ENCODE assay signal across 11 cellular contexts in the genomic region with DNA sequence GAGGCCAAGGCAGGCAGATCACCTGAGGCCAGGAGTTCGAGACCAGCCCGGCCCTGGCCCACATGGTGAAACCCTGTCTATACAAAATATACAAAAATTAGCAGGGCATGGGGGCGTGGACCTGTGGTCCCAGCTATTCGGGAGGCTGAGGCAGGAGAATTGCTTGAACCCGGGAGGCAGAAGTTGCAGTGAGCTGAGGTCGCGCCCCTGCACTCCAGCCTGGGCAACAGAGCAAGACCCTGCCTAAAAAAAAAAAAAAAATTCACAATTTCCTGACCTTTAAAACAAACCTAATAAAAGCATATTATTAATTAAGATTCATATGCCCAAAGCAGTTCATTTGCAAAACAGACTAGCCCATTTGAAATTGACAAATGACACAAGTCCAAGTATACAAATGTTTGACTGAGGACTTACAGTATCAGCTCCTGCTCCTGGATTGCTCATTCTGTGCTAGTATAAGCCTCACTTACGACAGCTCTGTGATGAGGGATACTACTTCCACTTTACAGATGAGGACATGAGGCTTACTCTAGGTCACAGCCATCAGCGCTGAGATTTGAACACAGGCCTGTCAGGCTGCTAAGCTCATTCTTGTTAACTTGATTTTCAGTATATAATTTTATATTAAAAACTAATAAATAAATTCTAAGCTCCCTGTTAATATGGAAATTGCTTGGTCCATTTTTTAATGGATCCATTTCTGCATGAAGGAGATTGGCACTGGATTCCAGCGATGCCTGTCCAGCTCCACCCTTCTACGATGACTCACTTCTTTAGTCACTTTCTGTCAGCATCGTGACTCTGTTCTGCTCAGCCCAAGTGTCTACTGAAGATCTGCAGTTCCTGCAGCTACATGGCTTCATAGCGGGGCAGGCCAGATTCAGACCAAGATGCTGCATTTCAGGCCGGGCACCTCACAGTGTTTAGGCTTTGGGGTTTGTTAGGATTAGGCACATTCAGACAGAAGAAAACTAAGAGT.
DNase-seq lines count a peak whose midpoint lies in the region; ATAC-seq, FAIRE-seq and TF ChIP-seq lines count a peak whose summit lies in the region.
"Had no signal": no experiment of that assay in that cellular context is flagged by ENCODE, and none has a peak within 500 bp of the region (broad histone marks: within the 10 kb centered on the region; RNA-seq: fewer than 3 reads in every experiment).

No MANE protein-coding gene starts in this region.

- CTCF ChIA-PET in Calu3 (lab: Charles Lee): interaction anchor here (0.6 kb wide), 2 partner anchors 229 to 765 kb away, joined by 3 to 4 read pairs; no protein-coding TSS in a partner anchor
- CTCF ChIA-PET in HepG2 (lab: Yijun Ruan, JAX; ENCODE audit: low intra/inter-chr PET ratio, low total read pairs): no interaction called here
- CTCF ChIA-PET in activated naive CD4-positive, alpha-beta T cell treated with anti-CD3 and anti-CD28 coated beads for 36 hours (lab: Charles Lee): interaction anchor here (1.4 to 1.7 kb wide), 2 partner anchors 34 to 84 kb away, joined by 3 to 7 read pairs; no protein-coding TSS in a partner anchor

- no peak overlapping the region for H3K27ac ChIP-seq in HepG2 (ENCODE audit: extremely low read length, insufficient read depth, low read length)
- H3K27ac ChIP-seq: pancreas had no signal

- in situ Hi-C loops in HepG2 (cut with HindIII; ENCODE audit: extremely low pct_ligation_motif_present, low pct_unique_long_range_greater_than_20kb): no loop called here

- no peaks in the 10 kb centered on the region for H3K79me2 ChIP-seq in HepG2 (ENCODE audit: insufficient read depth, low read length)

- intact Hi-C loops in Calu3 (cut with micrococcal nuclease; ENCODE audit: unreplicated experiment) (no loop called here), HepG2 (cut with micrococcal nuclease; ENCODE audit: unreplicated experiment) (no loop called here)
- intact Hi-C loops in activated naive CD4-positive, alpha-beta T cell treated with anti-CD3 and anti-CD28 coated beads for 36 hours (cut with micrococcal nuclease): no loop called here

- DNase-seq in Calu3 (peak; percentile 20), MG63 (peak; percentile 24), dermis blood vessel endothelial cell (peak; percentile 40), HepG2 (ENCODE audit: low spot score) (no peak)
- DNase-seq in activated naive CD4-positive, alpha-beta T cell treated with anti-CD3 and anti-CD28 coated beads for 36 hours: no peak
- no peak for DNase-seq in activated CD4-positive, alpha-beta T cell treated with anti-CD3 and anti-CD28 coated beads, Interleukin-2, amount 50 U/mL, for 4 hours
- DNase-seq: NCI-H524, pancreas had no signal

- no peak for FAIRE-seq in HepG2 (lab: Jason Lieb, UNC)
- FAIRE-seq: colon, pancreas had no signal

- peaks cover 6% of the 10 kb centered on the region for H3K36me3 Mint-ChIP-seq in Calu3 (ENCODE audit: insufficient read depth, unreplicated experiment)
- H3K36me3 Mint-ChIP-seq in activated naive CD4-positive, alpha-beta T cell treated with anti-CD3 and anti-CD28 coated beads for 36 hours (ENCODE audit: low read depth): peaks cover 24% of the 10 kb centered on the region

- TF ChIP-seq POLR2A in HepG2 (IDR thresholded peaks at IDR 0.05; ENCODE audit: insufficient read depth in 1 of 2, low read depth in 2 of 2, low read length in 2 of 2): no peak

- 96% methylated on average over 14 of the region's 14 CpGs for WGBS in HepG2 (ENCODE audit: low lambda C conversion rate)

- no peaks in the 10 kb centered on the region for H4K20me1 ChIP-seq in HepG2 (ENCODE audit: insufficient read depth, low read length)

- H3K4me3 ChIP-seq in MG63: no peak overlapping the region
- H3K4me3 ChIP-seq in HepG2 (replicated peaks in 1 of 3; ENCODE audit: insufficient read depth in 1 of 3, low read depth in 2 of 3, low read length in 3 of 3): no peak overlapping the region
- H3K4me3 ChIP-seq: pancreas had no signal

- no peaks in the 10 kb centered on the region for H3K4me1 ChIP-seq in HepG2 (ENCODE audit: insufficient read depth, low read length)

- H3K36me3 ChIP-seq in MG63 (no peaks in the 10 kb centered on the region), HepG2 (replicated peaks in 1 of 2; ENCODE audit: control insufficient read depth in 1 of 2, insufficient read depth in 2 of 2, low read length in 2 of 2) (peaks cover 27 to 97% of the 10 kb centered on the region in 2 experiments)

- H3K27me3 ChIP-seq in MG63 (no peaks in the 10 kb centered on the region), HepG2 (ENCODE audit: control insufficient read depth in 1 of 2, insufficient read depth in 2 of 2, low read length in 2 of 2) (no peaks in the 10 kb centered on the region)
- H3K27me3 ChIP-seq: pancreas had no signal

- H3K27me3 Mint-ChIP-seq in Calu3 (ENCODE audit: unreplicated experiment): no peaks in the 10 kb centered on the region
- no peaks in the 10 kb centered on the region for H3K27me3 Mint-ChIP-seq in activated naive CD4-positive, alpha-beta T cell treated with anti-CD3 and anti-CD28 coated beads for 36 hours (ENCODE audit: low read depth)

- ATAC-seq in HepG2 (no peak), GM18502 (IDR thresholded peaks at IDR 0.05; ENCODE audit: poor library complexity, unreplicated experiment) (no peak), HG03457 (IDR thresholded peaks at IDR 0.05; ENCODE audit: unreplicated experiment) (no peak)

- H3K9me3 ChIP-seq in MG63 (no peaks in the 10 kb centered on the region), HepG2 (ENCODE audit: low read length) (no peaks in the 10 kb centered on the region)
- H3K9me3 ChIP-seq: pancreas had no signal

- no peak overlapping the region for H3K4me2 ChIP-seq in HepG2 (ENCODE audit: low read depth, low read length)

- TF ChIP-seq EP300 in HepG2 (IDR thresholded peaks at IDR 0.05; ENCODE audit: low read depth in 2 of 2, low read length in 2 of 2) (no peak), HepG2 (CRISPR knock-in tag; IDR thresholded peaks at IDR 0.05; ENCODE audit: borderline replicate concordance) (no peak)

- H3K4me3 Mint-ChIP-seq in Calu3 (ENCODE audit: low read depth, unreplicated experiment): no peak overlapping the region
- no peak overlapping the region for H3K4me3 Mint-ChIP-seq in activated naive CD4-positive, alpha-beta T cell treated with anti-CD3 and anti-CD28 coated beads for 36 hours

- no peak overlapping the region for H2AFZ ChIP-seq in HepG2 (ENCODE audit: low read length)

- H3K9me3 Mint-ChIP-seq in Calu3 (ENCODE audit: low read depth, unreplicated experiment): no peaks in the 10 kb centered on the region
- no peaks in the 10 kb centered on the region for H3K9me3 Mint-ChIP-seq in activated naive CD4-positive, alpha-beta T cell treated with anti-CD3 and anti-CD28 coated beads for 36 hours

- no peak for TF ChIP-seq RAD21 in HepG2 (CRISPR knock-in tag; IDR thresholded peaks at IDR 0.05)

- H3K9ac ChIP-seq in HepG2 (ENCODE audit: insufficient read depth, low read depth, low read length): no peak overlapping the region

- no TSS peak for BruUV-seq in Calu3 (replicated peaks; lab: Mats Ljungman, UMichigan)
- no TSS peak for BruUV-seq in HepG2 (replicated peaks; lab: Mats Ljungman, UMichigan)

- H3K27ac Mint-ChIP-seq in Calu3 (ENCODE audit: unreplicated experiment): no peak overlapping the region
- H3K27ac Mint-ChIP-seq in activated naive CD4-positive, alpha-beta T cell treated with anti-CD3 and anti-CD28 coated beads for 36 hours: no peak overlapping the region

- TF ChIP-seq CTCF in Calu3 (IDR thresholded peaks at IDR 0.05; ENCODE audit: unreplicated experiment): no peak
- TF ChIP-seq CTCF in HepG2 (CRISPR knock-in tag; IDR thresholded peaks at IDR 0.05): no peak

- H3K4me1 Mint-ChIP-seq in Calu3 (ENCODE audit: low read depth, unreplicated experiment): peaks cover under 1% of the 10 kb centered on the region
- no peaks in the 10 kb centered on the region for H3K4me1 Mint-ChIP-seq in activated naive CD4-positive, alpha-beta T cell treated with anti-CD3 and anti-CD28 coated beads for 36 hours (ENCODE audit: low read depth)

- POLR2A ChIA-PET in HepG2 (lab: Yijun Ruan, JAX): no interaction called here

TF ChIP-seq in HepG2, 621 proteins besides CTCF, POLR2A, EP300 and RAD21:
- peak; percentile 53 for TF ChIP-seq ZNF121 (CRISPR knock-in tag; IDR thresholded peaks at IDR 0.05)
- no peak for TF ChIP-seq DBP (CRISPR knock-in tag; IDR thresholded peaks at IDR 0.05; ENCODE audit: not compliant biosample characterization)

Comparison
In these comparisons a context has a peak if more than half of its experiments do, and no peak if none do; other contexts are left out.
1. DNase-seq: peak in Calu3 (single experiment), MG63 (single experiment) and dermis blood vessel endothelial cell (single experiment); none in HepG2 (single experiment), activated naive CD4-positive, alpha-beta T cell treated with anti-CD3 and anti-CD28 coated beads for 36 hours (single experiment) and activated CD4-positive, alpha-beta T cell treated with anti-CD3 and anti-CD28 coated beads, Interleukin-2, amount 50 U/mL, for 4 hours (0 of 2).